Comparison of ENCODE assay signal across 15 cellular contexts in genomic region chr11:84865791-84866535, GRCh38.
DNase-seq lines count a peak whose midpoint lies in the region; ATAC-seq, FAIRE-seq and TF ChIP-seq lines count a peak whose summit lies in the region.
"Had no signal": no experiment of that assay in that cellular context is flagged by ENCODE, and none has a peak within 500 bp of the region (broad histone marks: within the 10 kb centered on the region; RNA-seq: fewer than 3 reads in every experiment).

No MANE protein-coding gene starts in this region.

- TF ChIP-seq EP300 in K562 (IDR thresholded peaks at IDR 0.05; ENCODE audit: low read length): no peak

- H3K4me2 ChIP-seq in K562 (ENCODE audit: insufficient read depth, low read length) (no peak overlapping the region), mesenchymal stem cell (ENCODE audit: low read length, poor library complexity, severe bottlenecking) (no peak overlapping the region)

- TF ChIP-seq POLR2A in K562 (conservative IDR thresholded peaks at IDR 0.05) (no peak), erythroblast (IDR thresholded peaks at IDR 0.05; ENCODE audit: low read length) (no peak)

- H3K9me1 ChIP-seq in K562 (ENCODE audit: control insufficient read depth, insufficient read depth, low read length): no peaks in the 10 kb centered on the region

- no peaks in the 10 kb centered on the region for H3K79me2 ChIP-seq in K562 (ENCODE audit: control insufficient read depth, insufficient read depth, low read length)

- H3K4ac ChIP-seq in mesenchymal stem cell (ENCODE audit: low read depth in 1 of 2, low read length in 2 of 2): no peak overlapping the region

- H2BK120ac ChIP-seq in mesenchymal stem cell (ENCODE audit: low read depth, low read length): no peak overlapping the region

- intact Hi-C loops in K562 (cut with micrococcal nuclease): no loop called here

- H3K4me1 ChIP-seq in HUES48 (ENCODE audit: control insufficient read depth, insufficient read depth, low read length) (peaks cover 10% of the 10 kb centered on the region; the same call in 1 of the 2 replicates), K562 (replicated peaks in 1 of 2; ENCODE audit: control insufficient read depth in 2 of 2, insufficient read depth in 2 of 2, low read length in 2 of 2) (no peaks in the 10 kb centered on the region), mesenchymal stem cell (ENCODE audit: control insufficient read depth, insufficient read depth, low read depth, low read length) (no peaks in the 10 kb centered on the region)
- H3K4me1 ChIP-seq: transverse colon had no signal

- no peak for ATAC-seq in K562
- no peak for ATAC-seq in GM21529 (IDR thresholded peaks at IDR 0.05; ENCODE audit: unreplicated experiment)
- ATAC-seq in HG03342 (IDR thresholded peaks at IDR 0.05; ENCODE audit: unreplicated experiment): no peak

- WGBS in K562 (ENCODE audit: insufficient coverage, low coverage, missing lambda C conversion rate): 0% methylated on average over 1 of the region's 1 CpG
- 100% methylated on average over 1 of the region's 1 CpG for WGBS in mesenchymal stem cell

- TF ChIP-seq CTCF in AG09319 (IDR thresholded peaks at IDR 0.05; ENCODE audit: low read depth, low read length) (no peak), K562 (IDR thresholded peaks at IDR 0.05 in 2 of 3, conservative IDR thresholded peaks at IDR 0.05 in 1 of 3; ENCODE audit: insufficient read depth in 2 of 3, low read depth in 1 of 3, low read length in 3 of 3) (no peak)

- no peak for FAIRE-seq in K562 (lab: Jason Lieb, UNC)

- H2BK12ac ChIP-seq in mesenchymal stem cell (ENCODE audit: low read length in 2 of 2): no peak overlapping the region

- H2AK5ac ChIP-seq in mesenchymal stem cell (ENCODE audit: low read length, severe bottlenecking): no peak overlapping the region

- BruUV-seq in K562 (replicated peaks; lab: Mats Ljungman, UMichigan): no TSS peak

- no peak overlapping the region for H4K91ac ChIP-seq in mesenchymal stem cell (ENCODE audit: low read length)

- no peaks in the 10 kb centered on the region for H3K79me1 ChIP-seq in mesenchymal stem cell (replicated peaks; ENCODE audit: low read length, poor library complexity, severe bottlenecking)

- no peak overlapping the region for H3K23ac ChIP-seq in mesenchymal stem cell (ENCODE audit: low read length in 2 of 2)

- no peaks in the 10 kb centered on the region for H4K20me1 ChIP-seq in K562 (replicated peaks; ENCODE audit: control insufficient read depth, insufficient read depth, low read length)

- H3K36me3 ChIP-seq in HUES48 (ENCODE audit: control insufficient read depth, insufficient read depth, low read length): no peaks in the 10 kb centered on the region
- H3K36me3 ChIP-seq in K562 (ENCODE audit: control insufficient read depth, insufficient read depth, low read length): no peaks in the 10 kb centered on the region
- no peaks in the 10 kb centered on the region for H3K36me3 ChIP-seq in mesenchymal stem cell (ENCODE audit: control insufficient read depth in 1 of 2, insufficient read depth in 2 of 2, low read depth in 1 of 2, low read length in 2 of 2)
- H3K36me3 ChIP-seq: ovary, transverse colon had no signal

- H2BK5ac ChIP-seq in mesenchymal stem cell (ENCODE audit: low read depth, low read length, poor library complexity, severe bottlenecking): no peak overlapping the region

- no peak overlapping the region for H4K8ac ChIP-seq in mesenchymal stem cell (ENCODE audit: low read length)

- TF ChIP-seq RAD21 in K562 (CRISPR knock-in tag; conservative IDR thresholded peaks at IDR 0.05 in 1 of 2, IDR thresholded peaks at IDR 0.05 in 1 of 2): no peak

- POLR2A ChIA-PET in K562 (lab: Yijun Ruan, JAX): no interaction called here

- H3K14ac ChIP-seq in mesenchymal stem cell (ENCODE audit: low read length in 2 of 2): peak overlapping the region in 1 of 2 experiments; percentile 32

- CTCF ChIA-PET in K562 (lab: Yijun Ruan, JAX; ENCODE audit: low intra/inter-chr PET ratio): no interaction called here

- H2BK15ac ChIP-seq in mesenchymal stem cell (ENCODE audit: low read depth, poor library complexity, severe bottlenecking): no peak overlapping the region

- H3K9me3 ChIP-seq in HUES48 (ENCODE audit: control insufficient read depth, insufficient read depth, low read length) (no peaks in the 10 kb centered on the region), K562 (replicated peaks; ENCODE audit: control insufficient read depth, insufficient read depth, low read depth, low read length) (no peaks in the 10 kb centered on the region), mesenchymal stem cell (ENCODE audit: control insufficient read depth, low read length) (no peaks in the 10 kb centered on the region)
- H3K9me3 ChIP-seq: ovary, transverse colon had no signal

- H3K9ac ChIP-seq in HUES48 (ENCODE audit: low read depth, low read length): no peak overlapping the region
- H3K9ac ChIP-seq in K562 (ENCODE audit: insufficient read depth in 1 of 2, low read depth in 2 of 2, low read length in 2 of 2): no peak overlapping the region
- H3K9ac ChIP-seq in mesenchymal stem cell (ENCODE audit: low read length): no peak overlapping the region

- in situ Hi-C loops in K562 (cut with MboI): no loop called here

- no peak overlapping the region for H3K4me3 ChIP-seq in HUES48 (ENCODE audit: low read depth, low read length)
- H3K4me3 ChIP-seq in K562: no peak overlapping the region
- H3K4me3 ChIP-seq in mesenchymal stem cell (ENCODE audit: insufficient read depth in 1 of 2, low read depth in 1 of 2, low read length in 2 of 2): no peak overlapping the region
- H3K4me3 ChIP-seq: ovary, transverse colon had no signal

- H3K27me3 ChIP-seq in HUES48 (ENCODE audit: control insufficient read depth, insufficient read depth, low read length) (no peaks in the 10 kb centered on the region), K562 (ENCODE audit: control insufficient read depth in 2 of 2, insufficient read depth in 2 of 2, low read length in 2 of 2) (no peaks in the 10 kb centered on the region), mesenchymal stem cell (ENCODE audit: control insufficient read depth in 1 of 2, insufficient read depth in 1 of 2, low read length in 2 of 2) (no peaks in the 10 kb centered on the region)
- H3K27me3 ChIP-seq: ovary, transverse colon had no signal

- H2AFZ ChIP-seq in K562 (ENCODE audit: low read depth, low read length) (no peak overlapping the region), mesenchymal stem cell (ENCODE audit: low read depth, low read length) (peak overlapping the region; percentile 4)

- no peak overlapping the region for H3K18ac ChIP-seq in mesenchymal stem cell (ENCODE audit: low read depth in 1 of 2, low read length in 2 of 2)

- DNase-seq in AG09319 (ENCODE audit: extremely low read depth, low read depth) (peak; percentile 5), K562 (ENCODE audit: extremely low read depth in 1 of 4, low spot score in 3 of 4) (no peak), mesenchymal stem cell (no peak), NCI-H2227 treated with DMSO at 0.1 percent for 48 hours (lab: John Stamatoyannopoulos, UW) (no peak), erythroblast (lab: John Stamatoyannopoulos, UW) (no peak)
- DNase-seq: activated gamma-delta T cell, caudate nucleus, KBM-7, NCI-H2081, ovary, SHP77 treated with DMSO at 0.1 percent for 48 hours, transverse colon had no signal

- H3K27ac ChIP-seq in HUES48 (ENCODE audit: low read depth, low read length) (peak overlapping the region; percentile 7), K562 (ENCODE audit: extremely low read depth, low read depth, low read length) (no peak overlapping the region), mesenchymal stem cell (ENCODE audit: low read length, poor library complexity, severe bottlenecking) (no peak overlapping the region)
- H3K27ac ChIP-seq: ovary, transverse colon had no signal

TF ChIP-seq in K562, 482 proteins besides CTCF, POLR2A, EP300 and RAD21:
- no peak for TF ChIP-seq ZNF583 (CRISPR knock-in tag; IDR thresholded peaks at IDR 0.05)
- no peak for TF ChIP-seq SP1 (CRISPR knock-in tag; IDR thresholded peaks at IDR 0.05)
- no peak for TF ChIP-seq HDAC6 (IDR thresholded peaks at IDR 0.05; ENCODE audit: low read depth, low read length)
- TF ChIP-seq MAFG (tag; conservative IDR thresholded peaks at IDR 0.05): 0 out of 2 replicates have a peak, but pooled peaks have one; percentile 7
- no peak for TF ChIP-seq MED1 (CRISPR knock-in tag; IDR thresholded peaks at IDR 0.05; ENCODE audit: borderline replicate concordance)
